12 cellular contexts compared by ENCODE assay signal in genomic region chr19:18961767-18962423, GRCh38. TPM values are rescaled to one million over a fixed set of nuclear protein-coding genes. Genes with fewer than 3 reads are reported as not detected.
A peak's percentile ranks its signal among the peaks of the same experiment; 100 is the strongest.
DNase-seq lines count a peak whose midpoint lies in the region; ATAC-seq, FAIRE-seq and TF ChIP-seq lines count a peak whose summit lies in the region.
"Had no signal": no experiment of that assay in that cellular context is flagged by ENCODE, and none has a peak within 500 bp of the region (broad histone marks: within the 10 kb centered on the region; RNA-seq: fewer than 3 reads in every experiment).

No MANE protein-coding gene starts in this region.

- H4K91ac ChIP-seq in H1 (replicated peaks; ENCODE audit: insufficient read length, low read length) (peak overlapping the region; percentile 48), neuronal stem cell (ENCODE audit: low read depth, low read length, poor library complexity) (no peak overlapping the region)

- H3K4me3 ChIP-seq in H1 (ENCODE audit: extremely low read depth in 1 of 4, insufficient read depth in 2 of 4, low read depth in 3 of 4, low read length in 4 of 4) (peak overlapping the region in 1 of 4 experiments; percentile 15; a peak in 3 of 8 replicates), neuronal stem cell (ENCODE audit: low read length in 2 of 2) (no peak overlapping the region)
- H3K4me3 ChIP-seq: vagina had no signal

- no peak overlapping the region for H3K56ac ChIP-seq in H1 (replicated peaks; ENCODE audit: insufficient read length, low read depth, low read length)

- no peak overlapping the region for H4K5ac ChIP-seq in H1 (ENCODE audit: insufficient read length, low read depth, low read length)

- no peak overlapping the region for H2BK120ac ChIP-seq in H1 (replicated peaks; ENCODE audit: low read depth, low read length)
- H2BK120ac ChIP-seq in neuronal stem cell (ENCODE audit: low read depth, low read length), result no peak overlapping the region

- H3K27ac Mint-ChIP-seq in activated T-cell treated with anti-CD3 and anti-CD28 coated beads, Interleukin-2, amount 50 U/mL, for 24 hours, result no peak overlapping the region

- peak; percentile 33 to 45; a peak in 3 of 4 replicates for TF ChIP-seq RAD21 in H1 (IDR thresholded peaks at IDR 0.05 in 1 of 2, conservative IDR thresholded peaks at IDR 0.05 in 1 of 2; ENCODE audit: low read depth in 2 of 2, low read length in 2 of 2)

- H3K23ac ChIP-seq in H1 (ENCODE audit: insufficient read length) (no peak overlapping the region), neuronal stem cell (ENCODE audit: low read depth, low read length, poor library complexity) (no peak overlapping the region)

- no peaks in the 10 kb centered on the region; the same call in 1 of the 2 replicates for H3K23me2 ChIP-seq in H1 (ENCODE audit: low read depth, low read length)

- ATAC-seq in activated T-cell treated with anti-CD3 and anti-CD28 coated beads, Interleukin-2, amount 50 U/mL, for 4 hours, result peak in 1 of 2 donors; percentile 57
- ATAC-seq in left ventricle myocardium superior (no peak), HG03108 (IDR thresholded peaks at IDR 0.05; ENCODE audit: unreplicated experiment) (no peak)

- no peaks in the 10 kb centered on the region for H3K79me2 ChIP-seq in H1 (ENCODE audit: control insufficient read depth in 1 of 2, insufficient read depth in 2 of 2, low read length in 2 of 2)

- H2BK12ac ChIP-seq in H1 (ENCODE audit: low read depth, low read length), result 0 out of 2 replicates have a peak overlapping the region, but pooled peaks have one; percentile 39
- no peak overlapping the region for H2BK12ac ChIP-seq in neuronal stem cell (ENCODE audit: low read length)

- CTCF ChIA-PET in H1 (lab: Charles Lee; ENCODE audit: partially characterized antibody), result interaction anchor here (0.7 to 2.1 kb wide), 2 partner anchors 8 to 25 kb away, joined by 3 to 6 read pairs; no protein-coding TSS in a partner anchor

- TF ChIP-seq POLR2A in H1 (IDR thresholded peaks at IDR 0.05; ENCODE audit: control extremely low read depth in 1 of 2, low read depth in 2 of 2, low read length in 2 of 2), result peak in 1 of 2 experiments; percentile 43; a peak in 1 of 3 replicates

- no peaks in the 10 kb centered on the region for H3K9me3 ChIP-seq in H1 (ENCODE audit: insufficient read depth in 2 of 2, low read depth in 1 of 2, low read length in 1 of 2)
- H3K9me3 ChIP-seq in neuronal stem cell (replicated peaks in 1 of 2; ENCODE audit: control insufficient read depth in 2 of 2, insufficient read depth in 1 of 2, low read depth in 1 of 2, low read length in 2 of 2), result no peaks in the 10 kb centered on the region
- H3K9me3 ChIP-seq: spleen, vagina had no signal

- H3K36me3 ChIP-seq in H1 (ENCODE audit: control insufficient read depth in 2 of 4, insufficient read depth in 4 of 4, low read length in 3 of 4) (no peaks in the 10 kb centered on the region), neuronal stem cell (replicated peaks in 1 of 2; ENCODE audit: control insufficient read depth in 2 of 2, insufficient read depth in 2 of 2, low read length in 2 of 2) (no peaks in the 10 kb centered on the region)
- H3K36me3 ChIP-seq: spleen, vagina had no signal

- no peaks in the 10 kb centered on the region for H3K36me3 Mint-ChIP-seq in activated T-cell treated with anti-CD3 and anti-CD28 coated beads, Interleukin-2, amount 50 U/mL, for 4 hours (ENCODE audit: insufficient read depth)
- H3K36me3 Mint-ChIP-seq in activated T-cell treated with anti-CD3 and anti-CD28 coated beads, Interleukin-2, amount 50 U/mL, for 24 hours (ENCODE audit: low read depth), result no peaks in the 10 kb centered on the region

- peak overlapping the region; percentile 67; the same call in 1 of the 2 replicates for H2BK5ac ChIP-seq in H1 (ENCODE audit: low read depth, low read length)
- H2BK5ac ChIP-seq in neuronal stem cell (ENCODE audit: low read length), result no peak overlapping the region

- peaks cover 10% of the 10 kb centered on the region for H3K4me1 Mint-ChIP-seq in activated T-cell treated with anti-CD3 and anti-CD28 coated beads, Interleukin-2, amount 50 U/mL, for 4 hours (ENCODE audit: low read depth)
- peaks cover 8% of the 10 kb centered on the region for H3K4me1 Mint-ChIP-seq in activated T-cell treated with anti-CD3 and anti-CD28 coated beads, Interleukin-2, amount 50 U/mL, for 24 hours (ENCODE audit: low read depth)

- H3K4me2 ChIP-seq in H1 (ENCODE audit: insufficient read depth in 1 of 2, low read depth in 2 of 2, low read length in 2 of 2) (peak overlapping the region; percentile 33 to 58), neuronal stem cell (ENCODE audit: insufficient read depth, low read length, poor library complexity, severe bottlenecking) (peak overlapping the region; percentile 34)

- no peak for FAIRE-seq in H1 (lab: Jason Lieb, UNC)
- FAIRE-seq: bronchial epithelial cell had no signal

- H4K8ac ChIP-seq in H1 (ENCODE audit: extremely low read depth, insufficient read depth, low read length), result no peak overlapping the region; the same call in none of the 2 replicates
- H4K8ac ChIP-seq in neuronal stem cell (ENCODE audit: low read depth, low read length), result no peak overlapping the region

- H3K27ac ChIP-seq in H1 (ENCODE audit: low read depth, low read length) (no peak overlapping the region), neuronal stem cell (replicated peaks; ENCODE audit: low read length) (no peak overlapping the region)
- H3K27ac ChIP-seq: spleen, vagina had no signal

- H3K79me1 ChIP-seq in H1 (ENCODE audit: low read depth, low read length) (no peaks in the 10 kb centered on the region), neuronal stem cell (ENCODE audit: low read depth, low read length) (no peaks in the 10 kb centered on the region)

- no peak for DNase-seq in activated T-cell treated with anti-CD3 and anti-CD28 coated beads, Interleukin-2, amount 50 U/mL, for 4 hours
- DNase-seq in activated T-cell treated with anti-CD3 and anti-CD28 coated beads, Interleukin-2, amount 50 U/mL, for 24 hours, result no peak
- DNase-seq in NCI-H2171 treated with DMSO at 0.1 percent for 48 hours (lab: John Stamatoyannopoulos, UW) (peak; percentile 43), H1 (ENCODE audit: low read depth in 1 of 2, low spot score in 2 of 2) (peak; percentile 78 to 92), neuronal stem cell (ENCODE audit: low spot score) (peak; percentile 29), left ventricle myocardium superior (no peak)
- DNase-seq in stimulated activated naive CD4-positive, alpha-beta T cell treated with Interleukin-2 at 50 U/mL for 16 hours (lab: John Stamatoyannopoulos, UW), result no peak
- DNase-seq: NCI-H1694 treated with DMSO at 0.1 percent for 48 hours, spleen had no signal

- WGBS in H1 (ENCODE audit: extremely low coverage in 1 of 2, insufficient coverage in 1 of 2, insufficient read length in 1 of 2, insufficient replicate concordance in 2 of 2, low coverage in 1 of 2, low lambda C conversion rate in 2 of 2, missing lambda C conversion rate in 1 of 2), 2 experiments, result 37% methylated on average over 12 of the region's 23 CpGs; no CpG with 5 or more reads in 1 of the 2 experiments
- no CpG with 5 or more reads among the region's 23 CpGs for WGBS in neuronal stem cell (ENCODE audit: extremely low coverage in 2 of 2, insufficient read length in 2 of 2, insufficient replicate concordance in 1 of 2), 2 donors

- H2AFZ ChIP-seq in H1 (ENCODE audit: low read length) (0 out of 2 replicates have a peak overlapping the region, but pooled peaks have one; percentile 25), neuronal stem cell (ENCODE audit: low read length) (peak overlapping the region; percentile 47)

- peak overlapping the region; percentile 28 for H3K4me3 Mint-ChIP-seq in activated T-cell treated with anti-CD3 and anti-CD28 coated beads, Interleukin-2, amount 50 U/mL, for 4 hours
- no peak overlapping the region for H3K4me3 Mint-ChIP-seq in activated T-cell treated with anti-CD3 and anti-CD28 coated beads, Interleukin-2, amount 50 U/mL, for 24 hours

- H3K4ac ChIP-seq in H1 (replicated peaks; ENCODE audit: insufficient read length, low read depth, low read length) (no peak overlapping the region), neuronal stem cell (ENCODE audit: low read length) (no peak overlapping the region)

- H3K4me1 ChIP-seq in H1 (replicated peaks in 1 of 4; ENCODE audit: control insufficient read depth in 3 of 4, insufficient read depth in 4 of 4, low read length in 3 of 4) (peaks cover 0 to 5% (median 2%) of the 10 kb centered on the region in 4 experiments; a peak in 3 of 7 replicates), neuronal stem cell (ENCODE audit: control insufficient read depth in 2 of 2, insufficient read depth in 1 of 2, low read depth in 1 of 2, low read length in 2 of 2) (peaks cover 0 to 3% of the 10 kb centered on the region in 2 donors)

- H2BK20ac ChIP-seq in H1 (ENCODE audit: low read length), result peak overlapping the region; percentile 9; the same call in 1 of the 2 replicates

- H3K14ac ChIP-seq in H1 (ENCODE audit: insufficient read length), result no peak overlapping the region
- no peak overlapping the region for H3K14ac ChIP-seq in neuronal stem cell (ENCODE audit: low read length)

- H3K18ac ChIP-seq in H1 (ENCODE audit: extremely low read depth, low read length), result no peak overlapping the region
- no peak overlapping the region for H3K18ac ChIP-seq in neuronal stem cell (ENCODE audit: low read length)

- POLR2A ChIA-PET in H1 (lab: Charles Lee; ENCODE audit: partially characterized antibody), result interaction anchor here (0.6 to 1.2 kb wide), 7 partner anchors 9 to 231 kb away, joined by 3 to 8 read pairs (median 3); no protein-coding TSS in a partner anchor

- H3K27me3 ChIP-seq in H1 (replicated peaks in 1 of 4; ENCODE audit: control insufficient read depth in 3 of 4, extremely low read depth in 1 of 4, insufficient read depth in 3 of 4, low read length in 3 of 4) (no peaks in the 10 kb centered on the region), neuronal stem cell (ENCODE audit: control insufficient read depth in 3 of 3, insufficient read depth in 3 of 3, low read depth in 1 of 3, low read length in 3 of 3) (no peaks in the 10 kb centered on the region)
- H3K27me3 ChIP-seq: vagina had no signal

- TF ChIP-seq EP300 in H1 (IDR thresholded peaks at IDR 0.05; ENCODE audit: borderline replicate concordance in 1 of 2, low read depth in 2 of 2, low read length in 2 of 2), result no peak

- no peak overlapping the region for H3K9ac ChIP-seq in H1 (replicated peaks in 1 of 4; ENCODE audit: extremely low read depth in 1 of 4, low read depth in 3 of 4, low read length in 3 of 4)
- no peak overlapping the region for H3K9ac ChIP-seq in neuronal stem cell (ENCODE audit: low read depth, low read length, poor library complexity)

- H2AK5ac ChIP-seq in H1 (ENCODE audit: low read depth, low read length) (peak overlapping the region; percentile 16; the same call in 1 of the 2 replicates), neuronal stem cell (ENCODE audit: low read depth, low read length) (no peak overlapping the region)

- intact Hi-C loops in left ventricle myocardium superior (cut with micrococcal nuclease), result no loop called here

- peaks cover 20% of the 10 kb centered on the region for H3K27me3 Mint-ChIP-seq in activated T-cell treated with anti-CD3 and anti-CD28 coated beads, Interleukin-2, amount 50 U/mL, for 4 hours (ENCODE audit: low read depth)
- H3K27me3 Mint-ChIP-seq in activated T-cell treated with anti-CD3 and anti-CD28 coated beads, Interleukin-2, amount 50 U/mL, for 24 hours, result peaks cover 17% of the 10 kb centered on the region

- TF ChIP-seq CTCF in H1 (IDR thresholded peaks at IDR 0.05; ENCODE audit: control extremely low read depth in 1 of 3, insufficient read depth in 1 of 3, low read depth in 1 of 3, low read length in 3 of 3), result peak; percentile 32 to 51 (median 47)

- peak overlapping the region; percentile 81; the same call in 1 of the 2 replicates for H2BK15ac ChIP-seq in H1 (ENCODE audit: low read length)
- H2BK15ac ChIP-seq in neuronal stem cell (ENCODE audit: low read length), result no peak overlapping the region

- H4K20me1 ChIP-seq in H1 (replicated peaks in 1 of 2; ENCODE audit: control insufficient read depth in 1 of 2, insufficient read depth in 2 of 2, low read length in 2 of 2), result no peaks in the 10 kb centered on the region

- H3K9me3 Mint-ChIP-seq in activated T-cell treated with anti-CD3 and anti-CD28 coated beads, Interleukin-2, amount 50 U/mL, for 4 hours, result no peaks in the 10 kb centered on the region
- no peaks in the 10 kb centered on the region for H3K9me3 Mint-ChIP-seq in activated T-cell treated with anti-CD3 and anti-CD28 coated beads, Interleukin-2, amount 50 U/mL, for 24 hours

RNA-seq across cellular contexts. Expression of gene HOMER3, which starts 20.9 kb away (rescaled TPM):
- total RNA-seq in activated T-cell treated with anti-CD3 and anti-CD28 coated beads, Interleukin-2, amount 50 U/mL, for 4 hours, result 1 to 10 TPM in 1 of 3 donors, under 1 TPM in 2; 0.53 to 1.1 (median 0.79) TPM
- 28.3 and 33.2 TPM in 2 replicates for total RNA-seq in H1 (2021; fragmentation: NEBNext Ultra II Directional; extraction: Animal tissue kit (Norgen Biotek cat#: 25700))
- 41.6 and 53.5 TPM in 2 replicates for polyA plus RNA-seq in H1 (2011; rRNA removed)
- polyA plus RNA-seq in H1 (2011; cell fraction: cytosol; rRNA removed), result 64.3 TPM
- polyA plus RNA-seq in H1 (2011; cell fraction: nucleus; rRNA removed), result 96.7 TPM
- 26.7 to 59.8 TPM (median 48.4 TPM) in 4 replicates for polyA plus RNA-seq in H1 (2012, experiment 1 of 2)
- polyA plus RNA-seq in H1 (2012, experiment 2 of 2), result 31.8 TPM
- polyA plus RNA-seq in H1 (2013, experiment 1 of 2), result 29.3 TPM
- 28.1 TPM for polyA plus RNA-seq in H1 (2013, experiment 2 of 2)
- 22.4 and 25.3 TPM in 2 replicates for polyA minus RNA-seq in H1 (2011; rRNA and poly(A)+ RNA removed)
- polyA minus RNA-seq in H1 (2011; cell fraction: cytosol; rRNA and poly(A)+ RNA removed), result 13.9 TPM
- 33.3 TPM for polyA minus RNA-seq in H1 (2011; cell fraction: nucleus; rRNA and poly(A)+ RNA removed)
- polyA plus RNA-seq in neuronal stem cell (2013, experiment 1 of 2), result 58.3 TPM
- 56.2 TPM for polyA plus RNA-seq in neuronal stem cell (2013, experiment 2 of 2)
- 10.4 TPM for total RNA-seq in left ventricle myocardium superior

RNA-seq across cellular contexts. Expression of gene DDX49, which starts 42.4 kb away (rescaled TPM):
- total RNA-seq in activated T-cell treated with anti-CD3 and anti-CD28 coated beads, Interleukin-2, amount 50 U/mL, for 4 hours, result 100 to 1,000 TPM; 170 to 178 (median 176) TPM
- total RNA-seq in H1 (2021; fragmentation: NEBNext Ultra II Directional; extraction: Animal tissue kit (Norgen Biotek cat#: 25700)), result 41.3 and 52.3 TPM in 2 replicates
- 46.5 and 61.0 TPM in 2 replicates for polyA plus RNA-seq in H1 (2011; rRNA removed)
- 46.6 TPM for polyA plus RNA-seq in H1 (2011; cell fraction: cytosol; rRNA removed)
- 69.7 TPM for polyA plus RNA-seq in H1 (2011; cell fraction: nucleus; rRNA removed)
- polyA plus RNA-seq in H1 (2012, experiment 1 of 2), result 29.5 to 43.0 TPM (median 38.5 TPM) in 4 replicates
- polyA plus RNA-seq in H1 (2012, experiment 2 of 2), result 53.4 TPM
- 18.1 TPM for polyA plus RNA-seq in H1 (2013, experiment 1 of 2)
- polyA plus RNA-seq in H1 (2013, experiment 2 of 2), result 16.8 TPM
- 34.0 and 34.1 TPM in 2 replicates for polyA minus RNA-seq in H1 (2011; rRNA and poly(A)+ RNA removed)
- 37.3 TPM for polyA minus RNA-seq in H1 (2011; cell fraction: cytosol; rRNA and poly(A)+ RNA removed)
- 31.5 TPM for polyA minus RNA-seq in H1 (2011; cell fraction: nucleus; rRNA and poly(A)+ RNA removed)
- polyA plus RNA-seq in neuronal stem cell (2013, experiment 1 of 2), result 11.8 TPM
- 10.4 TPM for polyA plus RNA-seq in neuronal stem cell (2013, experiment 2 of 2)
- total RNA-seq in left ventricle myocardium superior, result 22.2 TPM

RNA-seq across cellular contexts. Expression of gene COPE, which starts 42.7 kb away (rescaled TPM):
- total RNA-seq in activated T-cell treated with anti-CD3 and anti-CD28 coated beads, Interleukin-2, amount 50 U/mL, for 4 hours, result 100 to 1,000 TPM; 258 to 293 (median 270) TPM
- 178 and 190 TPM in 2 replicates for total RNA-seq in H1 (2021; fragmentation: NEBNext Ultra II Directional; extraction: Animal tissue kit (Norgen Biotek cat#: 25700))
- polyA plus RNA-seq in H1 (2011; rRNA removed), result 356 and 420 TPM in 2 replicates
- 301 TPM for polyA plus RNA-seq in H1 (2011; cell fraction: cytosol; rRNA removed)
- polyA plus RNA-seq in H1 (2011; cell fraction: nucleus; rRNA removed), result 264 TPM
- 96.2 to 216 TPM (median 204 TPM) in 4 replicates for polyA plus RNA-seq in H1 (2012, experiment 1 of 2)
- polyA plus RNA-seq in H1 (2012, experiment 2 of 2), result 178 TPM
- 133 TPM for polyA plus RNA-seq in H1 (2013, experiment 1 of 2)
- 137 TPM for polyA plus RNA-seq in H1 (2013, experiment 2 of 2)
- 78.2 and 93.8 TPM in 2 replicates for polyA minus RNA-seq in H1 (2011; rRNA and poly(A)+ RNA removed)
- polyA minus RNA-seq in H1 (2011; cell fraction: cytosol; rRNA and poly(A)+ RNA removed), result 107 TPM
- polyA minus RNA-seq in H1 (2011; cell fraction: nucleus; rRNA and poly(A)+ RNA removed), result 82.4 TPM
- polyA plus RNA-seq in neuronal stem cell (2013, experiment 1 of 2), result 152 TPM
- polyA plus RNA-seq in neuronal stem cell (2013, experiment 2 of 2), result 153 TPM
- 140 TPM for total RNA-seq in left ventricle myocardium superior

Comparison
In these comparisons a context has a peak if more than half of its experiments do, and no peak if none do; other contexts are left out.
1. DNase-seq: peak in NCI-H2171 treated with DMSO at 0.1 percent for 48 hours (single experiment), H1 (2 of 2) and neuronal stem cell (single experiment); none in activated T-cell treated with anti-CD3 and anti-CD28 coated beads, Interleukin-2, amount 50 U/mL, for 4 hours (single experiment), activated T-cell treated with anti-CD3 and anti-CD28 coated beads, Interleukin-2, amount 50 U/mL, for 24 hours (single experiment), left ventricle myocardium superior (single experiment) and stimulated activated naive CD4-positive, alpha-beta T cell treated with Interleukin-2 at 50 U/mL for 16 hours (single experiment).